In genomic region chr4:38641796-38642195, GRCh38 we compare ENCODE assay signal across 28 cellular contexts.
"Had no signal": no experiment of that assay in that cellular context is flagged by ENCODE, and none has a peak within 500 bp of the region (broad histone marks: within the 10 kb centered on the region; RNA-seq: fewer than 3 reads in every experiment).

No MANE protein-coding gene starts in this region.

- H3K27ac ChIP-seq: coronary artery, gastrocnemius medialis, ovary, psoas muscle, skin epidermis, spleen, testis, tibial artery, upper lobe of left lung had no signal

- H3K4me1 Mint-ChIP-seq: nephron progenitor cell; stimulated activated memory B cell treated with anti-CD40 and anti-IgM and Interleukin-4, amounts not matched to agents 10 μg/mL and 1 μg/mL and 100 μg/mL, for 72 hours had no signal

- H3K9me3 ChIP-seq: gastrocnemius medialis, ovary, psoas muscle, testis, tibial artery, upper lobe of left lung had no signal

- H3K4me1 ChIP-seq: gastrocnemius medialis, psoas muscle, spleen, testis, upper lobe of left lung had no signal

- H3K9me3 Mint-ChIP-seq: stimulated activated memory B cell treated with anti-CD40 and anti-IgM and Interleukin-4, amounts not matched to agents 10 μg/mL and 1 μg/mL and 100 μg/mL, for 72 hours had no signal

- H3K4me3 ChIP-seq: coronary artery, gastrocnemius medialis, lung, ovary, psoas muscle, skin epidermis, spleen, testis, tibial artery, upper lobe of left lung had no signal

- H3K27me3 Mint-ChIP-seq: naive thymus-derived CD8-positive, alpha-beta T cell had no signal

- H3K4me3 Mint-ChIP-seq: naive thymus-derived CD8-positive, alpha-beta T cell; nephron progenitor cell; stimulated activated memory B cell treated with anti-CD40 and anti-IgM and Interleukin-4, amounts not matched to agents 10 μg/mL and 1 μg/mL and 100 μg/mL, for 72 hours had no signal

- DNase-seq: dermis blood vessel endothelial cell; effector memory CD4-positive, alpha-beta T cell; erythroblast; gastrocnemius medialis; head of caudate nucleus; kidney; mesenchymal stem cell; naive thymus-derived CD8-positive, alpha-beta T cell; nephron progenitor cell; occipital lobe; ovary; posterior cingulate gyrus; psoas muscle; right cardiac atrium; spleen; stimulated activated CD4-positive, alpha-beta T cell treated with anti-CD3 and anti-CD28 coated beads, Interleukin-4, amount 100 ng/mL, for 4 hours; stimulated activated naive CD8-positive, alpha-beta T cell treated with anti-CD3 and anti-CD28 coated beads, Interleukin-15, Interleukin-2, amounts not matched to agents 100 U/mL and 50 U/mL, for 24 hours; substantia nigra; testis; tibial artery; upper lobe of left lung had no signal

- H3K36me3 ChIP-seq: gastrocnemius medialis, ovary, spleen, tibial artery, upper lobe of left lung had no signal

- H3K27ac Mint-ChIP-seq: nephron progenitor cell; stimulated activated memory B cell treated with anti-CD40 and anti-IgM and Interleukin-4, amounts not matched to agents 10 μg/mL and 1 μg/mL and 100 μg/mL, for 72 hours had no signal

- ATAC-seq: gastrocnemius medialis; left lobe of liver; naive thymus-derived CD8-positive, alpha-beta T cell; psoas muscle; right cardiac atrium; stimulated activated memory B cell treated with anti-CD40 and anti-IgM and Interleukin-4, amounts not matched to agents 10 μg/mL and 1 μg/mL and 100 μg/mL, for 72 hours; stimulated activated naive CD8-positive, alpha-beta T cell treated with anti-CD3 and anti-CD28 coated beads, Interleukin-15, Interleukin-2, amounts not matched to agents 100 U/mL and 50 U/mL, for 24 hours had no signal

- FAIRE-seq: endothelial cell of umbilical vein, kidney, urothelium cell line had no signal

- H3K27me3 ChIP-seq: gastrocnemius medialis, ovary, spleen, testis, tibial artery, upper lobe of left lung had no signal
